ENCODE assay signal across 3 cellular contexts in the genomic region with DNA sequence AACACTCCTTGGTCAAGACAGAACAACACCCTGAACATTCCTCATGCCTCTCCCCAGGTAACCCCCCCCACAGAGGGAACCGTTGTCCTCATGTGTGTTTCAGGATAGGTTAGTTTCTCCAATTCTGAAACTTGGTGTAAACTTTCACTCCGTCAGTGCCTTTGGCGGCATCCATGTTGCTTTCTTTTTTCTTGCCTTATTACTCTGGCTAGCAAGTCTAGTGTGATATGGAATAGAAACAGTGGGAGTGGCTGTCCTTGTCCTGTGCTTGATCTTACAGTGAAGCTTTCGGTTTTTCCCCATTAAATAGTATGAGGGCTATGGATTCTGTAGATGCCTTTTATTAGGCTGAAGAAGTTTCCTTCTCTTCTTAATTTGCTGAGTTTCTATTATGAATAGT.
A peak's percentile ranks its signal among the peaks of the same experiment; 100 is the strongest.
TF ChIP-seq lines count a peak whose summit lies in the region.

No MANE protein-coding gene starts in this region.

TF ChIP-seq in HepG2, 621 proteins besides CTCF, POLR2A, EP300 and RAD21:
- no peak for TF ChIP-seq NKX3-1 (CRISPR knock-in tag; IDR thresholded peaks at IDR 0.05)
- TF ChIP-seq KLF16 (CRISPR knock-in tag; IDR thresholded peaks at IDR 0.05), result no peak
- TF ChIP-seq, protein P1, sequence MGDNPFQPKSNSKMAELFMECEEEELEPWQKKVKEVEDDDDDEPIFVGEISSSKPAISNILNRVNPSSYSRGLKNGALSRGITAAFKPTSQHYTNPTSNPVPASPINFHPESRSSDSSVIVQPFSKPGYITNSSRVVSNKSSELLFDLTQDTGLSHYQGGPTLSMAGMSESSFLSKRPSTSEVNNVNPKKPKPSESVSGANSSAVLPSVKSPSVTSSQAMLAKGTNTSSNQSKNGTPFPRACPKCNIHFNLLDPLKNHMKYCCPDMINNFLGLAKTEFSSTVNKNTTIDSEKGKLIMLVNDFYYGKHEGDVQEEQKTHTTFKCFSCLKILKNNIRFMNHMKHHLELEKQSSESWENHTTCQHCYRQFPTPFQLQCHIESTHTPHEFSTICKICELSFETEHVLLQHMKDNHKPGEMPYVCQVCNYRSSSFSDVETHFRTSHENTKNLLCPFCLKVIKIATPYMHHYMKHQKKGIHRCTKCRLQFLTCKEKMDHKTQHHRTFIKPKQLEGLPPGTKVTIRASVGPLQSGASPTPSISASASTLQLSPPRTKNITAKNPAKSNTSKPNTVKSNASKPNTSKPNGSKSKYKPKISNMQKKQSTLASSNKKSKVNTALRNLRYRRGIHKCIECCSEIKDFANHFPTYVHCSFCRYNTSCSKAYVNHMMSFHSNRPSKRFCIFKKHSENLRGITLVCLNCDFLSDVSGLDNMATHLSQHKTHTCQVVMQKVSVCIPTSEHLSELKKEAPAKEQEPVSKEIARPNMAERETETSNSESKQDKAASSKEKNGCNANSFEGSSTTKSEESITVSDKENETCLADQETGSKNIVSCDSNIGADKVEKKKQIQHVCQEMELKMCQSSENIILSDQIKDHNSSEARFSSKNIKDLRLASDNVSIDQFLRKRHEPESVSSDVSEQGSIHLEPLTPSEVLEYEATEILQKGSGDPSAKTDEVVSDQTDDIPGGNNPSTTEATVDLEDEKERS (CRISPR knock-in tag; IDR thresholded peaks at IDR 0.05), result 0 out of 2 replicates have a peak, but pooled peaks have one; percentile 43
- TF ChIP-seq, protein P2, sequence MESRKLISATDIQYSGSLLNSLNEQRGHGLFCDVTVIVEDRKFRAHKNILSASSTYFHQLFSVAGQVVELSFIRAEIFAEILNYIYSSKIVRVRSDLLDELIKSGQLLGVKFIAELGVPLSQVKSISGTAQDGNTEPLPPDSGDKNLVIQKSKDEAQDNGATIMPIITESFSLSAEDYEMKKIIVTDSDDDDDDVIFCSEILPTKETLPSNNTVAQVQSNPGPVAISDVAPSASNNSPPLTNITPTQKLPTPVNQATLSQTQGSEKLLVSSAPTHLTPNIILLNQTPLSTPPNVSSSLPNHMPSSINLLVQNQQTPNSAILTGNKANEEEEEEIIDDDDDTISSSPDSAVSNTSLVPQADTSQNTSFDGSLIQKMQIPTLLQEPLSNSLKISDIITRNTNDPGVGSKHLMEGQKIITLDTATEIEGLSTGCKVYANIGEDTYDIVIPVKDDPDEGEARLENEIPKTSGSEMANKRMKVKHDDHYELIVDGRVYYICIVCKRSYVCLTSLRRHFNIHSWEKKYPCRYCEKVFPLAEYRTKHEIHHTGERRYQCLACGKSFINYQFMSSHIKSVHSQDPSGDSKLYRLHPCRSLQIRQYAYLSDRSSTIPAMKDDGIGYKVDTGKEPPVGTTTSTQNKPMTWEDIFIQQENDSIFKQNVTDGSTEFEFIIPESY (CRISPR knock-in tag; IDR thresholded peaks at IDR 0.05), result peak; percentile 58
TF ChIP-seq in HepG2: peak in this region for 2.

TF ChIP-seq in HEK293, 187 proteins besides CTCF, POLR2A, EP300 and RAD21:
- TF ChIP-seq ZNF664 (tag by site-specific recombination; IDR thresholded peaks at IDR 0.05) (0 out of 2 replicates have a peak, but pooled peaks have one; percentile 24), SETDB1 (IDR thresholded peaks at IDR 0.05; ENCODE audit: insufficient read length, low read length) (peak; percentile 90), ZNF274 (IDR thresholded peaks at IDR 0.05; ENCODE audit: low read length) (no peak), ZNF274 (tag by site-specific recombination; IDR thresholded peaks at IDR 0.05; ENCODE audit: borderline replicate concordance) (no peak), SCRT1 (tag by site-specific recombination; IDR thresholded peaks at IDR 0.05; ENCODE audit: borderline replicate concordance) (no peak), EGR2 (tag by site-specific recombination; IDR thresholded peaks at IDR 0.05; ENCODE audit: low read depth) (no peak), ZNF184 (tag by site-specific recombination; IDR thresholded peaks at IDR 0.05) (no peak), TRIM28 (IDR thresholded peaks at IDR 0.05; ENCODE audit: borderline replicate concordance, low read length) (peak; percentile 38; the same call in 1 of the 2 replicates), ZNF157 (tag by site-specific recombination; IDR thresholded peaks at IDR 0.05) (no peak), ZNF747 (tag by site-specific recombination; IDR thresholded peaks at IDR 0.05) (no peak), ZNF433 (tag by site-specific recombination; IDR thresholded peaks at IDR 0.05; ENCODE audit: low read depth) (no peak), SALL2 (tag by site-specific recombination; IDR thresholded peaks at IDR 0.05; ENCODE audit: borderline replicate concordance) (no peak), ZNF239 (tag by site-specific recombination; IDR thresholded peaks at IDR 0.05) (peak; percentile 96), ZNF10 (tag by site-specific recombination; IDR thresholded peaks at IDR 0.05) (no peak)
- TF ChIP-seq, protein P3, sequence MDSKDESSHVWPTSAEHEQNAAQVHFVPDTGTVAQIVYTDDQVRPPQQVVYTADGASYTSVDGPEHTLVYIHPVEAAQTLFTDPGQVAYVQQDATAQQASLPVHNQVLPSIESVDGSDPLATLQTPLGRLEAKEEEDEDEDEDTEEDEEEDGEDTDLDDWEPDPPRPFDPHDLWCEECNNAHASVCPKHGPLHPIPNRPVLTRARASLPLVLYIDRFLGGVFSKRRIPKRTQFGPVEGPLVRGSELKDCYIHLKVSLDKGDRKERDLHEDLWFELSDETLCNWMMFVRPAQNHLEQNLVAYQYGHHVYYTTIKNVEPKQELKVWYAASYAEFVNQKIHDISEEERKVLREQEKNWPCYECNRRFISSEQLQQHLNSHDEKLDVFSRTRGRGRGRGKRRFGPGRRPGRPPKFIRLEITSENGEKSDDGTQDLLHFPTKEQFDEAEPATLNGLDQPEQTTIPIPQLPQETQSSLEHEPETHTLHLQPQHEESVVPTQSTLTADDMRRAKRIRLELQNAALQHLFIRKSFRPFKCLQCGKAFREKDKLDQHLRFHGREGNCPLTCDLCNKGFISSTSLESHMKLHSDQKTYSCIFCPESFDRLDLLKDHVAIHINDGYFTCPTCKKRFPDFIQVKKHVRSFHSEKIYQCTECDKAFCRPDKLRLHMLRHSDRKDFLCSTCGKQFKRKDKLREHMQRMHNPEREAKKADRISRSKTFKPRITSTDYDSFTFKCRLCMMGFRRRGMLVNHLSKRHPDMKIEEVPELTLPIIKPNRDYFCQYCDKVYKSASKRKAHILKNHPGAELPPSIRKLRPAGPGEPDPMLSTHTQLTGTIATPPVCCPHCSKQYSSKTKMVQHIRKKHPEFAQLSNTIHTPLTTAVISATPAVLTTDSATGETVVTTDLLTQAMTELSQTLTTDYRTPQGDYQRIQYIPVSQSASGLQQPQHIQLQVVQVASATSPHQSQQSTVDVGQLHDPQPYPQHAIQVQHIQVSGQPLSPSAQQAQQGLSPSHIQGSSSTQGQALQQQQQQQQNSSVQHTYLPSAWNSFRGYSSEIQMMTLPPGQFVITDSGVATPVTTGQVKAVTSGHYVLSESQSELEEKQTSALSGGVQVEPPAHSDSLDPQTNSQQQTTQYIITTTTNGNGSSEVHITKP (tag by site-specific recombination; IDR thresholded peaks at IDR 0.05), result no peak

TF ChIP-seq in K562, 482 proteins besides CTCF, POLR2A, EP300 and RAD21:
- TF ChIP-seq, protein P4, sequence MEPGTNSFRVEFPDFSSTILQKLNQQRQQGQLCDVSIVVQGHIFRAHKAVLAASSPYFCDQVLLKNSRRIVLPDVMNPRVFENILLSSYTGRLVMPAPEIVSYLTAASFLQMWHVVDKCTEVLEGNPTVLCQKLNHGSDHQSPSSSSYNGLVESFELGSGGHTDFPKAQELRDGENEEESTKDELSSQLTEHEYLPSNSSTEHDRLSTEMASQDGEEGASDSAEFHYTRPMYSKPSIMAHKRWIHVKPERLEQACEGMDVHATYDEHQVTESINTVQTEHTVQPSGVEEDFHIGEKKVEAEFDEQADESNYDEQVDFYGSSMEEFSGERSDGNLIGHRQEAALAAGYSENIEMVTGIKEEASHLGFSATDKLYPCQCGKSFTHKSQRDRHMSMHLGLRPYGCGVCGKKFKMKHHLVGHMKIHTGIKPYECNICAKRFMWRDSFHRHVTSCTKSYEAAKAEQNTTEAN (CRISPR knock-in tag; IDR thresholded peaks at IDR 0.05), result no peak
- TF ChIP-seq ZNF347 (CRISPR knock-in tag; IDR thresholded peaks at IDR 0.05; ENCODE audit: low read depth), result no peak
- no peak for TF ChIP-seq NR4A1 (CRISPR knock-in tag; IDR thresholded peaks at IDR 0.05)
- TF ChIP-seq NR4A1 (tag; IDR thresholded peaks at IDR 0.05), result no peak
- no peak for TF ChIP-seq RFX7 (CRISPR knock-in tag; IDR thresholded peaks at IDR 0.05)
- TF ChIP-seq ZEB2 (IDR thresholded peaks at IDR 0.05), result no peak
- TF ChIP-seq ZNF75A (CRISPR knock-in tag; IDR thresholded peaks at IDR 0.05), result no peak
- no peak for TF ChIP-seq CREB1 (IDR thresholded peaks at IDR 0.05)
- TF ChIP-seq CREB1 (CRISPR knock-in tag; IDR thresholded peaks at IDR 0.05), result no peak
- no peak for TF ChIP-seq MAZ (CRISPR knock-in tag; conservative IDR thresholded peaks at IDR 0.05 in 1 of 2, IDR thresholded peaks at IDR 0.05 in 1 of 2)
- no peak for TF ChIP-seq NR3C1 (CRISPR knock-in tag; IDR thresholded peaks at IDR 0.05)
- TF ChIP-seq MECOM (CRISPR knock-in tag; IDR thresholded peaks at IDR 0.05), result no peak
- TF ChIP-seq ZC3H4 (CRISPR knock-in tag; IDR thresholded peaks at IDR 0.05; ENCODE audit: borderline replicate concordance), result no peak
- TF ChIP-seq ZNF239 (CRISPR knock-in tag; IDR thresholded peaks at IDR 0.05), result peak; percentile 93
- TF ChIP-seq ARHGAP35 (IDR thresholded peaks at IDR 0.05; ENCODE audit: partially characterized antibody), result no peak
- TF ChIP-seq, protein P5, sequence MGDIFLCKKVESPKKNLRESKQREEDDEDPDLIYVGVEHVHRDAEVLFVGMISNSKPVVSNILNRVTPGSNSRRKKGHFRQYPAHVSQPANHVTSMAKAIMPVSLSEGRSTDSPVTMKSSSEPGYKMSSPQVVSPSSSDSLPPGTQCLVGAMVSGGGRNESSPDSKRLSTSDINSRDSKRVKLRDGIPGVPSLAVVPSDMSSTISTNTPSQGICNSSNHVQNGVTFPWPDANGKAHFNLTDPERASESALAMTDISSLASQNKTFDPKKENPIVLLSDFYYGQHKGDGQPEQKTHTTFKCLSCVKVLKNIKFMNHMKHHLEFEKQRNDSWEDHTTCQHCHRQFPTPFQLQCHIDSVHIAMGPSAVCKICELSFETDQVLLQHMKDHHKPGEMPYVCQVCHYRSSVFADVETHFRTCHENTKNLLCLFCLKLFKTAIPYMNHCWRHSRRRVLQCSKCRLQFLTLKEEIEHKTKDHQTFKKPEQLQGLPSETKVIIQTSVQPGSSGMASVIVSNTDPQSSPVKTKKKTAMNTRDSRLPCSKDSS (IDR thresholded peaks at IDR 0.05; ENCODE audit: low read depth, partially characterized antibody), result peak; percentile 76
- TF ChIP-seq YY1 (IDR thresholded peaks at IDR 0.05; ENCODE audit: borderline replicate concordance in 1 of 3, control insufficient read depth in 1 of 3, extremely low read depth in 1 of 3, insufficient read depth in 3 of 3, insufficient read length in 1 of 3, insufficient replicate concordance in 2 of 3, low read depth in 1 of 3, low read length in 2 of 3), result peak in 1 of 3 experiments; percentile 18
- 0 out of 2 replicates have a peak, but pooled peaks have one; percentile 37 for TF ChIP-seq ZNF507 (tag; conservative IDR thresholded peaks at IDR 0.05)
- TF ChIP-seq TRIM28 (IDR thresholded peaks at IDR 0.05), result peak; percentile 47; the same call in 1 of the 2 replicates
- no peak for TF ChIP-seq RBM39 (optimal IDR thresholded peaks at IDR 0.05; ENCODE audit: low read depth, low read length)
- TF ChIP-seq BRD4 (IDR thresholded peaks at IDR 0.05), result no peak
- TF ChIP-seq CBX5 (IDR thresholded peaks at IDR 0.05; ENCODE audit: borderline replicate concordance, low read depth), result peak; percentile 63; the same call in 1 of the 2 replicates
- TF ChIP-seq NBN (IDR thresholded peaks at IDR 0.05; ENCODE audit: low read depth), result no peak
- TF ChIP-seq, protein P6, sequence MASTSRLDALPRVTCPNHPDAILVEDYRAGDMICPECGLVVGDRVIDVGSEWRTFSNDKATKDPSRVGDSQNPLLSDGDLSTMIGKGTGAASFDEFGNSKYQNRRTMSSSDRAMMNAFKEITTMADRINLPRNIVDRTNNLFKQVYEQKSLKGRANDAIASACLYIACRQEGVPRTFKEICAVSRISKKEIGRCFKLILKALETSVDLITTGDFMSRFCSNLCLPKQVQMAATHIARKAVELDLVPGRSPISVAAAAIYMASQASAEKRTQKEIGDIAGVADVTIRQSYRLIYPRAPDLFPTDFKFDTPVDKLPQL (IDR thresholded peaks at IDR 0.05; ENCODE audit: extremely low read depth, insufficient read length), result no peak
- TF ChIP-seq, protein P7, sequence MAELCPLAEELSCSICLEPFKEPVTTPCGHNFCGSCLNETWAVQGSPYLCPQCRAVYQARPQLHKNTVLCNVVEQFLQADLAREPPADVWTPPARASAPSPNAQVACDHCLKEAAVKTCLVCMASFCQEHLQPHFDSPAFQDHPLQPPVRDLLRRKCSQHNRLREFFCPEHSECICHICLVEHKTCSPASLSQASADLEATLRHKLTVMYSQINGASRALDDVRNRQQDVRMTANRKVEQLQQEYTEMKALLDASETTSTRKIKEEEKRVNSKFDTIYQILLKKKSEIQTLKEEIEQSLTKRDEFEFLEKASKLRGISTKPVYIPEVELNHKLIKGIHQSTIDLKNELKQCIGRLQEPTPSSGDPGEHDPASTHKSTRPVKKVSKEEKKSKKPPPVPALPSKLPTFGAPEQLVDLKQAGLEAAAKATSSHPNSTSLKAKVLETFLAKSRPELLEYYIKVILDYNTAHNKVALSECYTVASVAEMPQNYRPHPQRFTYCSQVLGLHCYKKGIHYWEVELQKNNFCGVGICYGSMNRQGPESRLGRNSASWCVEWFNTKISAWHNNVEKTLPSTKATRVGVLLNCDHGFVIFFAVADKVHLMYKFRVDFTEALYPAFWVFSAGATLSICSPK (IDR thresholded peaks at IDR 0.05; ENCODE audit: borderline replicate concordance), result no peak
- TF ChIP-seq PHF20 (IDR thresholded peaks at IDR 0.05; ENCODE audit: partially characterized antibody), result no peak
- peak in 1 of 2 experiments; percentile 94; a peak in 2 of 3 replicates for TF ChIP-seq CBX3 (IDR thresholded peaks at IDR 0.05; ENCODE audit: borderline replicate concordance in 1 of 2, low read length in 2 of 2)
- TF ChIP-seq ZNF316 (IDR thresholded peaks at IDR 0.05), result 0 out of 2 replicates have a peak, but pooled peaks have one; percentile 38
TF ChIP-seq in K562: peak in this region for 8.
